In genomic region chr19:16247353-16248182, GRCh38 we compare ENCODE assay signal across 8 cellular contexts. TPM values are rescaled to one million over a fixed set of nuclear protein-coding genes. Genes with fewer than 3 reads are reported as not detected.
DNase-seq lines count a peak whose midpoint lies in the region; ATAC-seq lines count a peak whose summit lies in the region.

No MANE protein-coding gene starts in this region.

- H3K79me2 ChIP-seq in GM23248 (ENCODE audit: insufficient read depth): no peaks in the 10 kb centered on the region

- no peak overlapping the region for H2AFZ ChIP-seq in GM23248

- no peak overlapping the region for H3K4me2 ChIP-seq in GM23248 (ENCODE audit: unreplicated experiment)

- no peaks in the 10 kb centered on the region for H3K9me3 ChIP-seq in GM23248 (ENCODE audit: low read depth)

- no peak for ATAC-seq in HG03280 (IDR thresholded peaks at IDR 0.05; ENCODE audit: unreplicated experiment)

- no peak overlapping the region for H3K27ac ChIP-seq in GM23248

- H4K20me1 ChIP-seq in GM23248 (ENCODE audit: insufficient read depth): no peaks in the 10 kb centered on the region

- H3K9ac ChIP-seq in GM23248: no peak overlapping the region

- 33 to 34% methylated on average over 18 of the region's 18 CpGs for WGBS in GM23248 (ENCODE audit: low coverage in 1 of 2, low lambda C conversion rate in 2 of 2, missing lambda C conversion rate in 2 of 2), 2 experiments

- DNase-seq in ACHN: peak; percentile 70
- DNase-seq in GM23248: peak; percentile 79
- peak; percentile 55 to 76 for DNase-seq in NCI-H446 (lab: John Stamatoyannopoulos, UW)
- DNase-seq in activated CD4-positive, alpha-beta T cell treated with anti-CD3 and anti-CD28 coated beads for 48 hours: peak; percentile 91
- peak; percentile 76 for DNase-seq in cerebellum (ENCODE audit: low spot score)
- DNase-seq in kidney tubule cell (ENCODE audit: low spot score): peak; percentile 71
- DNase-seq in stimulated activated CD4-positive, alpha-beta T cell treated with anti-CD3 and anti-CD28 coated beads, Interleukin-2, amount 100 ng/mL, for 4 hours (ENCODE audit: low read depth): peak; percentile 75

- no peaks in the 10 kb centered on the region for H3K27me3 ChIP-seq in GM23248 (replicated peaks; ENCODE audit: insufficient read depth)

- in situ Hi-C loops in ACHN (cut with HindIII; ENCODE audit: low pct_ligation_motif_present, low pct_unique_long_range_greater_than_20kb, low sequenced_read_pairs): no loop called here
- in situ Hi-C loops in GM23248 (cut with MboI): loop anchor here (5.0 kb wide), 1 partner anchor 140 kb away; no protein-coding TSS in a partner anchor

- peaks cover 5% of the 10 kb centered on the region; the same call in 1 of the 2 replicates for H3F3A ChIP-seq in GM23248 (ENCODE audit: insufficient read depth)

- no peaks in the 10 kb centered on the region for H3K9me2 ChIP-seq in GM23248 (ENCODE audit: insufficient read depth)

- no peaks in the 10 kb centered on the region for H3K36me3 ChIP-seq in GM23248 (ENCODE audit: low read depth)

- no peaks in the 10 kb centered on the region for H3K4me1 ChIP-seq in GM23248 (ENCODE audit: insufficient read depth)

- no peak overlapping the region for H3K4me3 ChIP-seq in GM23248

RNA-seq across cellular contexts. Expression of gene AP1M1, which starts 49.9 kb away (rescaled TPM):
- total RNA-seq in GM23248 (2014; rRNA removed; shearing (Covaris generic)): 86.6 and 90.0 TPM in 2 replicates
- 96.2 and 99.6 TPM in 2 replicates for polyA plus RNA-seq in GM23248 (2016; fragmentation: Nextera tagmentation; extraction: Ambion mirVana)
- 29.9 TPM for total RNA-seq in cerebellum
